In the genomic region with DNA sequence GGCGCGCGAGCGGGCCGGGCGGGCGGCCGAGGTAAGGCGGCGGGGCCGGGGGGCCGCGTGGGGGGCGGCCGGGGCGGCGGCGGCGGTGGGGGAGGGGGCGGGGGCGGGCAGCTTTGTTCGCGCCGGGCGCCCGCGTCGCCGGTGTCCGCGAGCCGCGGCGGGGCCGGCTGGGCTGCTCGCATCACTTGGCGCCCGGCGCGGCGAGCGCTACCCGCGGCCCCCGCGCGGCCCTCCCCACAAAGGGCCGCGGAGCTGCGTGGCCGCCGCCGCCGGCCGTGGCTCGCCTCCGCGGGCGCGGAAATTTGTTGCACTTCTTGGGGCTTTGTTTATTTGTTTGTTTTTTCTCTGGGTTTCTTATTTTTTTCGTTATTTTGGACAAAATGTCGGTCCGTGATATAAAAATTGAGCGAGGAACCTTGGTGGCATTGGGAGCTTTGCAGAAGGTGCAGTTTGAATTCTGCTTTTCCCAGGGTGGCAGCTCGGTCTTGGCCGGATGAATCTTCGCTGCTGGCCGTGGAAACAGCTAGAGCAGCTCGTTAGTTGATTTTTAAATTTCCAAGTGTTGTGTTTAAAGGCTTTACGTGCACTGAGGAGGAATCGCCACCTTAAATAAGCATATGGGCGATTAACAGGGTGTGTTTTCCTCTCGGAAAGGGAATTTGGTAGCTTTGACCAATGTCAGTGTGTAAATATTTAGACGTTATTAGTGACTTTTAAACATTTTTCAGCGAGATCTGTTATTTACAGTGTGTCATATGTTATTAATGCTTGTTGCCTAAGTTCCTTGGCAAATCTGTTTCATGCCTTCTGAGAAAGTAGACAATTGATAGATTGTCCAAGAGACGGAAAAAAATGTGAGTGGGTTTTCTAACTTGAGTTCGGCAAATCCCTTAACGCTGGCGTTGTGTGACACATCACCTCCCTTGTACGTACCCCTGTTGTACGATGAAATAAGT, we compare ENCODE assay signal across 8 cellular contexts. TPM values are rescaled to one million over a fixed set of nuclear protein-coding genes. Genes with fewer than 3 reads are reported as not detected.
A peak's percentile ranks its signal among the peaks of the same experiment; 100 is the strongest.
DNase-seq lines count a peak whose midpoint lies in the region; ATAC-seq and TF ChIP-seq lines count a peak whose summit lies in the region.

No MANE protein-coding gene starts in this region.

- H3K4me1 ChIP-seq in BE2C (no peaks in the 10 kb centered on the region), mucosa of descending colon (ENCODE audit: low read depth) (peaks cover 20% of the 10 kb centered on the region), suprapubic skin (peaks cover 43% of the 10 kb centered on the region)

- H3K27ac ChIP-seq in epithelial cell of prostate (peak overlapping the region; percentile 84), suprapubic skin (peak overlapping the region; percentile 93)

- ATAC-seq in GM19035 (IDR thresholded peaks at IDR 0.05; ENCODE audit: unreplicated experiment) (peak; percentile 12), mucosa of descending colon (peak; percentile 1)

- no peak for TF ChIP-seq POLR2A in suprapubic skin (IDR thresholded peaks at IDR 0.05)

- no peak for TF ChIP-seq CTCF in BE2C (IDR thresholded peaks at IDR 0.05; ENCODE audit: low read depth, low read length)
- no peak for TF ChIP-seq CTCF in mucosa of descending colon (IDR thresholded peaks at IDR 0.05)
- no peak for TF ChIP-seq CTCF in suprapubic skin (IDR thresholded peaks at IDR 0.05)

- intact Hi-C loops in mucosa of descending colon (cut with DNase I, micrococcal nuclease) = no loop called here

- H3K9me3 ChIP-seq in BE2C = no peaks in the 10 kb centered on the region
- H3K9me3 ChIP-seq in mucosa of descending colon = no peaks in the 10 kb centered on the region
- H3K9me3 ChIP-seq in suprapubic skin = no peaks in the 10 kb centered on the region

- H3K4me3 ChIP-seq in BE2C (ENCODE audit: low read depth, low read length) (peak overlapping the region; percentile 71), mucosa of descending colon (peak overlapping the region; percentile 52), suprapubic skin (peak overlapping the region; percentile 92)

- DNase-seq in BE2C = peak; percentile 5
- peak; percentile 19 for DNase-seq in LoVo (ENCODE audit: low spot score)
- peak; percentile 10 for DNase-seq in activated CD4-positive, alpha-beta T cell treated with anti-CD3 and anti-CD28 coated beads, Interleukin-2, amount 50 U/mL, for 1 hour
- DNase-seq in epithelial cell of prostate (ENCODE audit: low read depth, low spot score) = no peak
- DNase-seq in mucosa of descending colon = peak in 2 of 3 donors; percentile 41 to 49
- DNase-seq in suprapubic skin (ENCODE audit: low spot score in 2 of 2) = no peak
- DNase-seq in NK-92 treated with Interleukin-12 subunit alpha and Interleukin-12 subunit beta, amount 100 ng/mL, for 24 hours (lab: John Stamatoyannopoulos, UW) = no peak

- H3K27me3 ChIP-seq in BE2C = no peaks in the 10 kb centered on the region
- H3K27me3 ChIP-seq in suprapubic skin = no peaks in the 10 kb centered on the region

- under 1% methylated on average over 60 of the region's 81 CpGs for WGBS in suprapubic skin

- TF ChIP-seq EP300 in suprapubic skin (IDR thresholded peaks at IDR 0.05) = no peak

- H3K36me3 ChIP-seq in BE2C (no peaks in the 10 kb centered on the region), mucosa of descending colon (ENCODE audit: low read depth) (no peaks in the 10 kb centered on the region), suprapubic skin (no peaks in the 10 kb centered on the region)

RNA-seq across cellular contexts. Expression of gene UBE2E3, which starts 0.8 kb away (rescaled TPM):
- 36.4 TPM for polyA plus RNA-seq in BE2C (2012; ENCODE audit: insufficient read depth, insufficient read length, low read depth)
- total RNA-seq in mucosa of descending colon (10 to 100 TPM; 48.3 to 63.6 (median 52.8) TPM), suprapubic skin (10 to 100 TPM; 50.6 to 79.5 (median 66.1) TPM)

Comparison
In these comparisons a context has a peak if more than half of its experiments do, and no peak if none do; other contexts are left out.
1. DNase-seq: peak in BE2C (single experiment), LoVo (single experiment), activated CD4-positive, alpha-beta T cell treated with anti-CD3 and anti-CD28 coated beads, Interleukin-2, amount 50 U/mL, for 1 hour (single experiment) and mucosa of descending colon (2 of 3); none in epithelial cell of prostate (single experiment), suprapubic skin (0 of 2) and NK-92 treated with Interleukin-12 subunit alpha and Interleukin-12 subunit beta, amount 100 ng/mL, for 24 hours (single experiment).
2. Peak in every context shown above with its lines, with median percentiles within 50 percentile points of each other: H3K4me3 ChIP-seq.